ENCODE assay signal across 13 cellular contexts in the genomic region with DNA sequence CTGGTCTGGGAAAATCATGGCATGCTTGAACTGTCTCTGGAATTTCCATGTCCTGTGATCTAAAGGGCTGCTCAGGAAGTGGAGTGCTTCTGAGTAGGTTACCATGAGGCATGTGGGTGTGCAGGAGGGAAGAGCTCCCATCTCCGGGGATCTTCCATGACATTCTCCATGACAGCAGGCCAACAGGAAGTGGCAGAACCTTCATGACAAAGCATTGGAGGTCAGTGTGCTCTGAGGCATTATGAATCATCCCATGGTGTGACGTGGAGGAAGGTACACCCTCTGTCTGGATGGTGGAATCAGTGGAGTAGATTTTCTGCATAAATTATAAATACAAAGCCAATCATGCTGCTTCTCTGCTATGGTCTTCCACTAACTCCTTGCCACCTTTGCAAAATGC.
A peak's percentile ranks its signal among the peaks of the same experiment; 100 is the strongest.
DNase-seq lines count a peak whose midpoint lies in the region; ATAC-seq and TF ChIP-seq lines count a peak whose summit lies in the region.
"Had no signal": no experiment of that assay in that cellular context is flagged by ENCODE, and none has a peak within 500 bp of the region (broad histone marks: within the 10 kb centered on the region; RNA-seq: fewer than 3 reads in every experiment).

No MANE protein-coding gene starts in this region.

- ATAC-seq in T-cell (replicated peaks in 1 of 4), result no peak
- ATAC-seq: GM23338 had no signal

- H3K36me3 Mint-ChIP-seq in Calu3 (ENCODE audit: insufficient read depth, unreplicated experiment) (no peaks in the 10 kb centered on the region), chondrocyte (ENCODE audit: low read depth) (no peaks in the 10 kb centered on the region), T-cell (no peaks in the 10 kb centered on the region)
- H3K36me3 Mint-ChIP-seq: neural progenitor cell had no signal

- H3K4me1 Mint-ChIP-seq in Calu3 (ENCODE audit: low read depth, unreplicated experiment) (no peaks in the 10 kb centered on the region), chondrocyte (ENCODE audit: low read depth) (peaks cover 7% of the 10 kb centered on the region), T-cell (no peaks in the 10 kb centered on the region)

- no peaks in the 10 kb centered on the region for H4K20me1 ChIP-seq in MM.1S (ENCODE audit: insufficient read depth, low read length)

- H3K36me3 ChIP-seq in mesendoderm (ENCODE audit: control insufficient read depth, insufficient read depth, low read length) (no peaks in the 10 kb centered on the region), MM.1S (replicated peaks; ENCODE audit: insufficient read depth, low read length) (no peaks in the 10 kb centered on the region)
- H3K36me3 ChIP-seq: neural progenitor cell had no signal

- H2AFZ ChIP-seq in MM.1S (ENCODE audit: low read length), result no peak overlapping the region
- H2AFZ ChIP-seq: GM23338, neural progenitor cell had no signal

- peaks cover 83% of the 10 kb centered on the region for H3K27me3 Mint-ChIP-seq in Calu3 (ENCODE audit: unreplicated experiment)
- H3K27me3 Mint-ChIP-seq in chondrocyte (ENCODE audit: low read depth), result peaks cover 3% of the 10 kb centered on the region
- peaks cover 31 to 37% of the 10 kb centered on the region in 2 donors for H3K27me3 Mint-ChIP-seq in T-cell

- CTCF ChIA-PET in Calu3 (lab: Charles Lee) (interaction anchor here (0.7 kb wide), 1 partner anchor 10 kb away, joined by 3 read pairs; no protein-coding TSS in a partner anchor), T-cell (lab: Charles Lee) (no interaction called here), HEK293T (lab: Yijun Ruan, JAX) (no interaction called here)

- no peak overlapping the region for H3K27ac Mint-ChIP-seq in Calu3 (ENCODE audit: unreplicated experiment)
- H3K27ac Mint-ChIP-seq in chondrocyte (ENCODE audit: unreplicated experiment), result peak overlapping the region; percentile 78
- no peak overlapping the region for H3K27ac Mint-ChIP-seq in T-cell
- H3K27ac Mint-ChIP-seq: GM23338 had no signal

- BruUV-seq in Calu3 (replicated peaks; lab: Mats Ljungman, UMichigan), result no TSS peak

- no peak overlapping the region for H3K56ac ChIP-seq in mesendoderm (ENCODE audit: low read length)

- H3K9me3 ChIP-seq in MM.1S (replicated peaks; ENCODE audit: insufficient read depth, low read length), result no peaks in the 10 kb centered on the region

- H2BK120ac ChIP-seq in mesendoderm (ENCODE audit: low read depth, low read length), result no peak overlapping the region

- intact Hi-C loops in Calu3 (cut with micrococcal nuclease; ENCODE audit: unreplicated experiment), result no loop called here

- H3K9me3 Mint-ChIP-seq in Calu3 (ENCODE audit: low read depth, unreplicated experiment), result no peaks in the 10 kb centered on the region
- H3K9me3 Mint-ChIP-seq in chondrocyte (ENCODE audit: low read depth), result no peaks in the 10 kb centered on the region
- H3K9me3 Mint-ChIP-seq in T-cell, result no peaks in the 10 kb centered on the region
- H3K9me3 Mint-ChIP-seq: GM23338, neural progenitor cell had no signal

- DNase-seq in Calu3, result peak; percentile 21
- DNase-seq in NB4 (ENCODE audit: low read depth), result peak; percentile 46
- no peak for DNase-seq in chondrocyte (ENCODE audit: low spot score)
- peak; percentile 14 for DNase-seq in mesendoderm
- DNase-seq in T-cell, result no peak
- DNase-seq in HEK293T (ENCODE audit: extremely low spot score), result no peak
- DNase-seq in MM.1S, result no peak
- no peak for DNase-seq in KBM-7
- DNase-seq: activated CD8-positive, alpha-beta memory T cell treated with anti-CD3 and anti-CD28 coated beads, Interleukin-2, amount 50 U/mL, for 4 hours; DMS79; NCI-H2171 treated with DMSO at 0.1 percent for 48 hours had no signal

- H3K4me3 ChIP-seq in NB4 (ENCODE audit: low read depth, low read length) (no peak overlapping the region), mesendoderm (ENCODE audit: low read length) (no peak overlapping the region), MM.1S (ENCODE audit: low read length) (no peak overlapping the region)
- H3K4me3 ChIP-seq: GM23338, neural progenitor cell had no signal

- no peak overlapping the region for H2AK5ac ChIP-seq in mesendoderm (ENCODE audit: low read length)

- TF ChIP-seq POLR2A in NB4 (IDR thresholded peaks at IDR 0.05; ENCODE audit: extremely low read depth, insufficient read length), result no peak

- no peak overlapping the region for H3K4me2 ChIP-seq in mesendoderm (ENCODE audit: low read length)
- no peak overlapping the region for H3K4me2 ChIP-seq in MM.1S (ENCODE audit: low read depth, low read length)
- H3K4me2 ChIP-seq: GM23338, neural progenitor cell had no signal

- no peaks in the 10 kb centered on the region for H3F3A ChIP-seq in MM.1S (ENCODE audit: insufficient read depth, low read length)

- no CpG with 5 or more reads among the region's 2 CpGs for WGBS in mesendoderm (ENCODE audit: extremely low coverage, insufficient coverage, low lambda C conversion rate)

- H3K27ac ChIP-seq in mesendoderm (ENCODE audit: low read depth, low read length), result no peak overlapping the region
- no peak overlapping the region for H3K27ac ChIP-seq in MM.1S (ENCODE audit: low read length)
- H3K27ac ChIP-seq: neural progenitor cell had no signal

- H4K5ac ChIP-seq in mesendoderm (ENCODE audit: low read length), result no peak overlapping the region

- no peak overlapping the region for H2BK5ac ChIP-seq in mesendoderm (ENCODE audit: low read length)

- no peaks in the 10 kb centered on the region for H3K79me1 ChIP-seq in mesendoderm (ENCODE audit: low read length)

- no peaks in the 10 kb centered on the region for H3K9me2 ChIP-seq in MM.1S (replicated peaks; ENCODE audit: insufficient read depth, low read length)

- no peak overlapping the region for H3K4ac ChIP-seq in mesendoderm (ENCODE audit: low read depth, low read length)

- no peak overlapping the region for H3K18ac ChIP-seq in mesendoderm (ENCODE audit: low read length)

- H3K4me1 ChIP-seq in mesendoderm (ENCODE audit: control insufficient read depth, low read depth, low read length) (no peaks in the 10 kb centered on the region), MM.1S (ENCODE audit: low read length) (peaks cover 15% of the 10 kb centered on the region)

- in situ Hi-C loops in KBM-7 (cut with MboI; ENCODE audit: low pct_unique_long_range_greater_than_20kb, low sequenced_read_pairs), result no loop called here

- no peak for TF ChIP-seq CTCF in Calu3 (IDR thresholded peaks at IDR 0.05; ENCODE audit: unreplicated experiment)
- no peak for TF ChIP-seq CTCF in NB4 (IDR thresholded peaks at IDR 0.05; ENCODE audit: low read depth, low read length)
- TF ChIP-seq CTCF in chondrocyte (IDR thresholded peaks at IDR 0.05), result no peak
- TF ChIP-seq CTCF in MM.1S (IDR thresholded peaks at IDR 0.05; ENCODE audit: low read length), result no peak

- no peak overlapping the region for H3K23ac ChIP-seq in mesendoderm (ENCODE audit: low read length)

- H3K9ac ChIP-seq in mesendoderm (ENCODE audit: low read length) (no peak overlapping the region), MM.1S (ENCODE audit: low read length) (no peak overlapping the region)
- H3K9ac ChIP-seq: neural progenitor cell had no signal

- POLR2A ChIA-PET in T-cell (lab: Charles Lee) (no interaction called here), HEK293T (lab: Yijun Ruan, JAX) (no interaction called here)

- no peak overlapping the region for H4K8ac ChIP-seq in mesendoderm (ENCODE audit: low read depth, low read length)

- H3K27me3 ChIP-seq in mesendoderm (ENCODE audit: insufficient read depth, low read length, poor library complexity), result no peaks in the 10 kb centered on the region
- no peaks in the 10 kb centered on the region for H3K27me3 ChIP-seq in MM.1S (replicated peaks; ENCODE audit: insufficient read depth, low read length)
- H3K27me3 ChIP-seq: neural progenitor cell had no signal

- no peaks in the 10 kb centered on the region for H3K79me2 ChIP-seq in mesendoderm (ENCODE audit: control insufficient read depth, insufficient read depth, low read length)
- peaks cover 77% of the 10 kb centered on the region for H3K79me2 ChIP-seq in MM.1S (ENCODE audit: low read length)

- H3K4me3 Mint-ChIP-seq in Calu3 (ENCODE audit: low read depth, unreplicated experiment) (no peak overlapping the region), chondrocyte (ENCODE audit: unreplicated experiment) (no peak overlapping the region), T-cell (no peak overlapping the region)
- H3K4me3 Mint-ChIP-seq: GM23338, neural progenitor cell had no signal

- H2BK15ac ChIP-seq in mesendoderm (replicated peaks; ENCODE audit: low read depth), result no peak overlapping the region

TF ChIP-seq in HEK293T, 16 proteins besides CTCF, POLR2A, EP300 and RAD21:
- TF ChIP-seq CTBP1 (IDR thresholded peaks at IDR 0.05; ENCODE audit: borderline replicate concordance) (no peak), BHLHE40 (IDR thresholded peaks at IDR 0.05; ENCODE audit: borderline replicate concordance) (no peak), FOXK2 (IDR thresholded peaks at IDR 0.05) (no peak)

Comparison
In these comparisons a context has a peak if more than half of its experiments do, and no peak if none do; other contexts are left out.
1. DNase-seq: peak in Calu3 (single experiment), NB4 (single experiment) and mesendoderm (single experiment); none in chondrocyte (single experiment), T-cell (0 of 34), HEK293T (single experiment), MM.1S (single experiment) and KBM-7 (single experiment).